In the genomic region with DNA sequence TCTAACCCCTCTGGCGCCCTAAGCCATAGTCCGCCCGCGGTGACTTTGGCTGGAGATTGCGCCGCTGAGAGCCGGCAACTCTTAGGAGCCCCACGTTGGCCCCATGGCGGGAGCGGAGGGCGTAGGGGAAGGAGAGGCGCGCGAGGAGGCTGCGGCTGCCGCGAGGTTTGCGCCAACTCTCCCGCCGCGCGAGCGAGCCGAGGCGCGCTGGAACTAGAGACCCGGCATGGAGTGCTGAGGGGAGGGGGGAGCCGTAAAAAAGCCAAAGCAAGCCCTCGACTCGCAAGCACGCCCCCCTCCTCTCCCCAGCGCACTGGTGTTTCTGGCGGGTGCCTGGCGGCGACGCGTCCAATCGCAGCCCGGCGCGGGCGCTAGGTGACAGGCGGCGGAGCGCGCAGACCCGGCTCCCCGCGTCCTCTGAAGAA, we compare ENCODE assay signal across 8 cellular contexts. TPM values are rescaled to one million over a fixed set of nuclear protein-coding genes. Genes with fewer than 3 reads are reported as not detected.
A peak's percentile ranks its signal among the peaks of the same experiment; 100 is the strongest.
DNase-seq lines count a peak whose midpoint lies in the region; TF ChIP-seq lines count a peak whose summit lies in the region.

A gene with protein sequence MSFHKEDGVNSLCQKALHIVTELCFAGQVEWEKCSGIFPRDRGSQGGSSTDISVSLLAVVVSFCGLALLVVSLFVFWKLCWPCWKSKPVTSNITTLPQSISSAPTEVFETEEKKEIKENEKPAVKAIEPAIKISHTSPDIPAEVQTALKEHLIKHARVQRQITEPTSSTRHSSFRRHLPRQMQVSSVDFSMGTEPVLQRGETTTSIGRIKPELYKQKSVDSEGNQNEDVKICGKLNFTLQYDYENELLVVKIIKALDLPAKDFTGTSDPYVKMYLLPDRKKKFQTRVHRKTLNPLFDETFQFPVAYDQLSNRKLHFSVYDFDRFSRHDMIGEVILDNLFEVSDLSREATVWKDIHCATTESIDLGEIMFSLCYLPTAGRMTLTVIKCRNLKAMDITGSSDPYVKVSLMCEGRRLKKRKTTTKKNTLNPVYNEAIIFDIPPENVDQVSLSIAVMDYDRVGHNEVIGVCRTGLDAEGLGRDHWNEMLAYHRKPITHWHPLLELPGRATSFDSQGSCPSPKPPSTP (minus strand): TSS at position 233 of the 425 bp plus-strand sequence. CDS start 297 bp downstream, outside the sequence.

- H3K9me3 ChIP-seq in HUES48 (ENCODE audit: control insufficient read depth, insufficient read depth, low read length) (no peaks in the 10 kb centered on the region), mesodermal cell (ENCODE audit: control insufficient read depth, low read length) (no peaks in the 10 kb centered on the region), uterus (no peaks in the 10 kb centered on the region)

- H3K4me3 ChIP-seq in AG10803 (ENCODE audit: low read length), result peak within 1 kb of the TSS; percentile 67
- peak within 1 kb of the TSS; percentile 80 for H3K4me3 ChIP-seq in HUES48 (ENCODE audit: low read depth, low read length)
- H3K4me3 ChIP-seq in mesodermal cell (ENCODE audit: extremely low read depth, insufficient read depth, low read length, poor library complexity, severe bottlenecking), result peak within 1 kb of the TSS; percentile 62
- peak within 1 kb of the TSS; percentile 34 to 35 for H3K4me3 ChIP-seq in uterus

- TF ChIP-seq POLR2A in uterus (IDR thresholded peaks at IDR 0.05), result no peak

- no peak for DNase-seq in AG10803 (ENCODE audit: low read depth)
- peak in 29 of 61 donors; percentile 7 to 66 (median 37) for DNase-seq in caudate nucleus (lab: John Stamatoyannopoulos, UW)
- no peak for DNase-seq in uterus
- no peak for DNase-seq in COLO829 (ENCODE audit: low spot score)
- DNase-seq in T1000 (lab: John Stamatoyannopoulos, UW), result no peak
- DNase-seq in GF-D8 (lab: John Stamatoyannopoulos, UW), result no peak

- H3K9ac ChIP-seq in HUES48 (ENCODE audit: low read depth, low read length), result peak within 1 kb of the TSS; percentile 71

- WGBS in mesodermal cell (ENCODE audit: insufficient coverage in 2 of 2), 2 experiments, result 0% methylated on average over 8 to 11 of the region's 49 CpGs

- peak within 1 kb of the TSS; percentile 27 for H3K27ac ChIP-seq in HUES48 (ENCODE audit: low read depth, low read length)
- H3K27ac ChIP-seq in caudate nucleus (ENCODE audit: low read depth, low read length), result peak within 1 kb of the TSS; percentile 52
- no peak within 1 kb of the TSS for H3K27ac ChIP-seq in mesodermal cell (ENCODE audit: low read depth, low read length, severe bottlenecking)
- no peak within 1 kb of the TSS for H3K27ac ChIP-seq in uterus

- H3K27me3 ChIP-seq in HUES48 (ENCODE audit: control insufficient read depth, insufficient read depth, low read length), result peaks cover 44% of the 10 kb centered on the region
- peaks cover 0 to 11% of the 10 kb centered on the region in 2 donors for H3K27me3 ChIP-seq in uterus

- peaks cover 18% of the 10 kb centered on the region for H3K4me1 ChIP-seq in HUES48 (ENCODE audit: control insufficient read depth, insufficient read depth, low read length)
- peaks cover 7% of the 10 kb centered on the region for H3K4me1 ChIP-seq in mesodermal cell (ENCODE audit: control insufficient read depth, insufficient read depth, low read length, poor library complexity, severe bottlenecking)
- H3K4me1 ChIP-seq in uterus, result peaks cover 0 to 6% of the 10 kb centered on the region in 2 donors

- TF ChIP-seq CTCF in AG10803 (conservative IDR thresholded peaks at IDR 0.05; ENCODE audit: low read length), result no peak
- TF ChIP-seq CTCF in uterus (IDR thresholded peaks at IDR 0.05), result no peak

- H3K36me3 ChIP-seq in HUES48 (ENCODE audit: control insufficient read depth, insufficient read depth, low read length) (no peaks in the 10 kb centered on the region), mesodermal cell (ENCODE audit: control insufficient read depth, insufficient read depth, low read length) (no peaks in the 10 kb centered on the region), uterus (no peaks in the 10 kb centered on the region)

- intact Hi-C loops in uterus (cut with DNase I; ENCODE audit: low total_unique reads), result no loop called here

RNA-seq across cellular contexts. Expression of the gene that starts here (rescaled TPM):
- 2.4 TPM for polyA plus RNA-seq in mesodermal cell (2013, experiment 1 of 2)
- polyA plus RNA-seq in mesodermal cell (2013, experiment 2 of 2), result 2.9 TPM
- 1 to 10 TPM in 1 of 4 donors, not detected in 3; 2.1 TPM for total RNA-seq in uterus

Comparison
In these comparisons a context has a peak if more than half of its experiments do, and no peak if none do; other contexts are left out.
1. H3K27ac ChIP-seq: peak in HUES48 (single experiment) and caudate nucleus (single experiment); none in mesodermal cell (single experiment) and uterus (0 of 2).
2. Peak in every context shown above with its lines, with median percentiles within 50 percentile points of each other: H3K4me3 ChIP-seq.